ENCODE assay signal across 1 cellular context in genomic region chr17:17084317-17084835, GRCh38.
TF ChIP-seq lines count a peak whose summit lies in the region.

No MANE protein-coding gene starts in this region.

TF ChIP-seq in IMR-90, 13 proteins besides CTCF, POLR2A, EP300 and RAD21 (continued from another document):
- TF ChIP-seq RFX5 (IDR thresholded peaks at IDR 0.05; ENCODE audit: low read depth, low read length), result no peak
TF ChIP-seq in IMR-90: peak in this region for 0.
